Comparison of ENCODE assay signal across 12 cellular contexts in genomic region chr5:143559586-143559985, GRCh38.
DNase-seq lines count a peak whose midpoint lies in the region; FAIRE-seq and TF ChIP-seq lines count a peak whose summit lies in the region.
"Had no signal": no experiment of that assay in that cellular context is flagged by ENCODE, and none has a peak within 500 bp of the region (broad histone marks: within the 10 kb centered on the region; RNA-seq: fewer than 3 reads in every experiment).

No MANE protein-coding gene starts in this region.

- peak; percentile 47 for FAIRE-seq in GM12891 (lab: Jason Lieb, UNC)
- FAIRE-seq: GM12878 had no signal

- peak; percentile 4 for DNase-seq in NCI-H2196 (lab: John Stamatoyannopoulos, UW; ENCODE audit: unreplicated experiment)
- no peak for DNase-seq in NCI-H2196 treated with DMSO at 0.1 percent for 48 hours (lab: John Stamatoyannopoulos, UW; ENCODE audit: unreplicated experiment)
- no peak for DNase-seq in GM12891 (ENCODE audit: insufficient read length, low spot score)
- peak; percentile 17 for DNase-seq in NCI-H69 (lab: John Stamatoyannopoulos, UW)
- DNase-seq in NCI-H1436 treated with DMSO at 0.1 percent for 48 hours (lab: John Stamatoyannopoulos, UW): no peak
- DNase-seq in activated T-cell treated with anti-CD3 and anti-CD28 coated beads for 4 hours: no peak
- no peak for DNase-seq in KG1 (lab: John Stamatoyannopoulos, UW)
- DNase-seq: ACHN; CD4-positive, CD25-positive, alpha-beta regulatory T cell; DMS79; H7 had no signal

- no peak for TF ChIP-seq POLR2A in GM12891 (IDR thresholded peaks at IDR 0.05; ENCODE audit: low read depth, low read length)

TF ChIP-seq in GM12891, 5 proteins besides CTCF, POLR2A, EP300 and RAD21:
- TF ChIP-seq PAX5 (IDR thresholded peaks at IDR 0.05; ENCODE audit: insufficient read depth, low read length, severe bottlenecking): no peak
- no peak for TF ChIP-seq TAF1 (IDR thresholded peaks at IDR 0.05; ENCODE audit: low read depth, low read length)
- TF ChIP-seq POLR2AphosphoS5 (IDR thresholded peaks at IDR 0.05; ENCODE audit: low read depth, low read length): no peak
- no peak for TF ChIP-seq POU2F2 (IDR thresholded peaks at IDR 0.05; ENCODE audit: low read depth, low read length)
- no peak for TF ChIP-seq SPI1 (IDR thresholded peaks at IDR 0.05; ENCODE audit: low read depth, low read length)

Comparison
In these comparisons a context has a peak if more than half of its experiments do, and no peak if none do; other contexts are left out.
1. DNase-seq: peak in NCI-H2196 (single experiment) and NCI-H69 (single experiment); none in NCI-H2196 treated with DMSO at 0.1 percent for 48 hours (single experiment), GM12891 (single experiment), NCI-H1436 treated with DMSO at 0.1 percent for 48 hours (single experiment), activated T-cell treated with anti-CD3 and anti-CD28 coated beads for 4 hours (single experiment) and KG1 (single experiment).